ENCODE assay signal across 21 cellular contexts in genomic region chr17:35709874-35710273, GRCh38. TPM values are rescaled to one million over a fixed set of nuclear protein-coding genes. Genes with fewer than 3 reads are reported as not detected.
DNase-seq lines count a peak whose midpoint lies in the region; ATAC-seq, FAIRE-seq and TF ChIP-seq lines count a peak whose summit lies in the region.
"Had no signal": no experiment of that assay in that cellular context is flagged by ENCODE, and none has a peak within 500 bp of the region (broad histone marks: within the 10 kb centered on the region; RNA-seq: fewer than 3 reads in every experiment).

No MANE protein-coding gene starts in this region.

- H3K27ac Mint-ChIP-seq in Caco-2 (ENCODE audit: unreplicated experiment): no peak overlapping the region

- H3K4me3 ChIP-seq in bronchial epithelial cell (ENCODE audit: low read depth, low read length) (no peak overlapping the region), right lobe of liver (no peak overlapping the region), Caco-2 (ENCODE audit: low read depth, low read length) (no peak overlapping the region)
- H3K4me3 ChIP-seq: BLaER1 treated with 17β-estradiol and CSF1 and Interleukin-3, amounts not matched to agents 10 nM and 100 nM; SJSA1; thoracic aorta had no signal

- CTCF ChIA-PET in Caco-2 (lab: Charles Lee): no interaction called here

- TF ChIP-seq POLR2A in right lobe of liver (IDR thresholded peaks at IDR 0.05): no peak

- no peaks in the 10 kb centered on the region for H3K27me3 Mint-ChIP-seq in Caco-2 (ENCODE audit: insufficient read depth, unreplicated experiment)

- H3K36me3 ChIP-seq in bronchial epithelial cell (ENCODE audit: control insufficient read depth, insufficient read depth, low read length) (peaks cover 11% of the 10 kb centered on the region), right lobe of liver (no peaks in the 10 kb centered on the region), Caco-2 (ENCODE audit: control insufficient read depth, insufficient read depth, low read length) (peaks cover 1% of the 10 kb centered on the region; the same call in 1 of the 2 replicates)
- H3K36me3 ChIP-seq: thoracic aorta had no signal

- DNase-seq in DMS79 (lab: John Stamatoyannopoulos, UW) (peak; percentile 12), NCI-H1694 treated with DMSO at 0.1 percent for 48 hours (lab: John Stamatoyannopoulos, UW) (peak; percentile 68), bronchial epithelial cell (ENCODE audit: low read depth) (peak; percentile 35), right lobe of liver (peak in 2 of 3 donors; percentile 64 to 73), Caco-2 (no peak), cerebellum (ENCODE audit: low spot score) (no peak), Right ventricle myocardium inferior (ENCODE audit: missing footprints) (no peak)
- DNase-seq: activated CD8-positive, alpha-beta memory T cell treated with anti-CD3 and anti-CD28 coated beads, Interleukin-2, amount 50 U/mL, for 4 hours; activated gamma-delta T cell treated with Interleukin-2 at 50 U/mL for 16 hours; aorta; DND-41; hippocampal formation; NCI-H510A; occipital lobe; small intestine; T-helper 9 cell had no signal

- H3K27me3 ChIP-seq in bronchial epithelial cell (ENCODE audit: control insufficient read depth, insufficient read depth, low read length): no peaks in the 10 kb centered on the region
- H3K27me3 ChIP-seq in right lobe of liver: no peaks in the 10 kb centered on the region
- no peaks in the 10 kb centered on the region for H3K27me3 ChIP-seq in Caco-2 (replicated peaks; ENCODE audit: control insufficient read depth, insufficient read depth, low read length)
- H3K27me3 ChIP-seq: BLaER1 treated with 17β-estradiol and CSF1 and Interleukin-3, amounts not matched to agents 10 nM and 100 nM; SJSA1 had no signal

- no peaks in the 10 kb centered on the region for H3K9me3 Mint-ChIP-seq in Caco-2 (ENCODE audit: unreplicated experiment)

- FAIRE-seq in bronchial epithelial cell (lab: Jason Lieb, UNC): no peak
- FAIRE-seq: small intestine had no signal

- H3K4me1 ChIP-seq in right lobe of liver (peaks cover 0 to 40% (median 12%) of the 10 kb centered on the region in 4 donors), Caco-2 (no peaks in the 10 kb centered on the region)
- H3K4me1 ChIP-seq: SJSA1 had no signal

- no peak overlapping the region for H3K27ac ChIP-seq in right lobe of liver
- H3K27ac ChIP-seq: BLaER1 treated with 17β-estradiol and CSF1 and Interleukin-3, amounts not matched to agents 10 nM and 100 nM; SJSA1; thoracic aorta had no signal

- H3K4me1 Mint-ChIP-seq in Caco-2 (ENCODE audit: low read depth, unreplicated experiment): no peaks in the 10 kb centered on the region

- POLR2A ChIA-PET in Caco-2 (lab: Charles Lee): no interaction called here

- H3K9me3 ChIP-seq in right lobe of liver (no peaks in the 10 kb centered on the region), Caco-2 (no peaks in the 10 kb centered on the region)
- H3K9me3 ChIP-seq: BLaER1 treated with 17β-estradiol and CSF1 and Interleukin-3, amounts not matched to agents 10 nM and 100 nM; SJSA1; thoracic aorta had no signal

- no TSS peak for BruUV-seq in Caco-2 (replicated peaks; lab: Mats Ljungman, UMichigan)

- 22% methylated on average over 3 of the region's 3 CpGs for WGBS in right lobe of liver (ENCODE audit: insufficient coverage, low coverage, low lambda C conversion rate, missing lambda C conversion rate)

- no peak for TF ChIP-seq CTCF in bronchial epithelial cell (IDR thresholded peaks at IDR 0.05; ENCODE audit: insufficient read depth, low read length, severe bottlenecking)
- no peak for TF ChIP-seq CTCF in right lobe of liver (IDR thresholded peaks at IDR 0.05)
- no peak for TF ChIP-seq CTCF in Caco-2 (IDR thresholded peaks at IDR 0.05; ENCODE audit: insufficient read depth in 1 of 2, low read depth in 1 of 2, low read length in 1 of 2, severe bottlenecking in 1 of 2, unreplicated experiment in 1 of 2)

- H3K36me3 Mint-ChIP-seq in Caco-2 (ENCODE audit: insufficient read depth, unreplicated experiment): peaks cover 54% of the 10 kb centered on the region

- peak; percentile 35 to 63 (median 48) for ATAC-seq in right lobe of liver
- ATAC-seq in Right ventricle myocardium inferior: no peak
- ATAC-seq: esophagus mucosa had no signal

- no peak overlapping the region for H3K4me3 Mint-ChIP-seq in Caco-2 (ENCODE audit: unreplicated experiment)

- intact Hi-C loops in right lobe of liver (cut with DNase I): no loop called here
- intact Hi-C loops in Caco-2 (cut with micrococcal nuclease; ENCODE audit: unreplicated experiment): no loop called here
- intact Hi-C loops in Right ventricle myocardium inferior (cut with DNase I): no loop called here

RNA-seq across cellular contexts. Expression of gene RASL10B, which starts 21.6 kb away (rescaled TPM):
- total RNA-seq in bronchial epithelial cell (0.51 and 0.53 TPM in 2 replicates), right lobe of liver (1 to 10 TPM in 5 of 6 experiments, under 1 TPM in 1; 0.31 to 2.8 (median 2.3) TPM), Caco-2 (2022) (11.4 and 13.3 TPM in 2 replicates), cerebellum (5.3 TPM), Right ventricle myocardium inferior (18.9 TPM)

RNA-seq across cellular contexts. Expression of gene GAS2L2, which starts 43.2 kb away (rescaled TPM):
- total RNA-seq in bronchial epithelial cell: under 0.01 TPM in 1 of 2 replicates, not detected in the other
- total RNA-seq in right lobe of liver: not detected
- total RNA-seq in Caco-2 (2022): not detected in 2 replicates
- total RNA-seq in cerebellum: 0.36 TPM
- 0.27 TPM for total RNA-seq in Right ventricle myocardium inferior
- total RNA-seq: aorta, dermis microvascular lymphatic vessel endothelial cell, esophagus mucosa, SJSA1, thoracic aorta had no signal

RNA-seq across cellular contexts. Expression of gene C17orf50, which starts 50.8 kb away (rescaled TPM):
- not detected in 2 replicates for total RNA-seq in bronchial epithelial cell
- total RNA-seq in right lobe of liver: not detected
- not detected in 2 replicates for total RNA-seq in Caco-2 (2022)
- not detected for total RNA-seq in cerebellum
- total RNA-seq in Right ventricle myocardium inferior: not detected
- total RNA-seq: aorta, dermis microvascular lymphatic vessel endothelial cell, esophagus mucosa, occipital lobe, SJSA1, thoracic aorta had no signal

Comparison
In these comparisons a context has a peak if more than half of its experiments do, and no peak if none do; other contexts are left out.
1. DNase-seq: peak in DMS79 (single experiment), NCI-H1694 treated with DMSO at 0.1 percent for 48 hours (single experiment), bronchial epithelial cell (single experiment) and right lobe of liver (2 of 3); none in Caco-2 (0 of 2), cerebellum (single experiment) and Right ventricle myocardium inferior (single experiment).